Comparison of ENCODE assay signal across 10 cellular contexts in genomic region chr2:10286216-10287037, GRCh38. TPM values are rescaled to one million over a fixed set of nuclear protein-coding genes. Genes with fewer than 3 reads are reported as not detected.
DNase-seq lines count a peak whose midpoint lies in the region; ATAC-seq and TF ChIP-seq lines count a peak whose summit lies in the region.
"Had no signal": no experiment of that assay in that cellular context is flagged by ENCODE, and none has a peak within 500 bp of the region (broad histone marks: within the 10 kb centered on the region; RNA-seq: fewer than 3 reads in every experiment).

No MANE protein-coding gene starts in this region.

- H3K4me1 ChIP-seq in lung (ENCODE audit: control insufficient read depth in 2 of 2, insufficient read depth in 2 of 2, low read length in 2 of 2): peaks cover 0 to 16% of the 10 kb centered on the region in 2 donors
- peaks cover 22% of the 10 kb centered on the region for H3K4me1 ChIP-seq in upper lobe of right lung
- H3K4me1 ChIP-seq: parathyroid adenoma had no signal

- H3K36me3 Mint-ChIP-seq in activated T-helper 17 cell treated with anti-CD3 and anti-CD28 coated beads, Interleukin-2, amount 50 U/mL, for 72 hours (ENCODE audit: low read depth): no peaks in the 10 kb centered on the region
- no peaks in the 10 kb centered on the region for H3K36me3 Mint-ChIP-seq in activated naive CD8-positive, alpha-beta T cell treated with anti-CD3 and anti-CD28 coated beads, Interleukin-2, amount 50 U/mL, for 24 hours (ENCODE audit: low read depth)

- DNase-seq in NCI-H2081 (lab: John Stamatoyannopoulos, UW): peak; percentile 74 to 84
- no peak for DNase-seq in NCI-H2081 treated with DMSO at 0.1 percent for 48 hours (lab: John Stamatoyannopoulos, UW)
- peak; percentile 66 for DNase-seq in lung (ENCODE audit: low spot score)
- peak; percentile 89 for DNase-seq in upper lobe of right lung
- DNase-seq in activated naive CD8-positive, alpha-beta T cell treated with anti-CD3 and anti-CD28 coated beads, Interleukin-2, amount 50 U/mL, for 24 hours: no peak
- DNase-seq: MM.1S had no signal

- TF ChIP-seq CTCF in lung (IDR thresholded peaks at IDR 0.05; ENCODE audit: control extremely low read depth, extremely low read depth): no peak
- TF ChIP-seq CTCF in upper lobe of right lung (IDR thresholded peaks at IDR 0.05): no peak

- H3K4me3 Mint-ChIP-seq in activated T-helper 17 cell treated with anti-CD3 and anti-CD28 coated beads, Interleukin-2, amount 50 U/mL, for 72 hours: no peak overlapping the region
- no peak overlapping the region for H3K4me3 Mint-ChIP-seq in activated naive CD8-positive, alpha-beta T cell treated with anti-CD3 and anti-CD28 coated beads, Interleukin-2, amount 50 U/mL, for 24 hours

- H3K36me3 ChIP-seq in lung (ENCODE audit: control insufficient read depth in 2 of 2, insufficient read depth in 2 of 2, low read length in 2 of 2): no peaks in the 10 kb centered on the region
- no peaks in the 10 kb centered on the region for H3K36me3 ChIP-seq in upper lobe of right lung

- H3K27me3 ChIP-seq in lung (ENCODE audit: control insufficient read depth, insufficient read depth): no peaks in the 10 kb centered on the region
- H3K27me3 ChIP-seq in upper lobe of right lung: no peaks in the 10 kb centered on the region

- H3K4me3 ChIP-seq in lung (no peak overlapping the region), upper lobe of right lung (no peak overlapping the region)

- no peaks in the 10 kb centered on the region for H3K9me3 Mint-ChIP-seq in activated T-helper 17 cell treated with anti-CD3 and anti-CD28 coated beads, Interleukin-2, amount 50 U/mL, for 72 hours
- no peaks in the 10 kb centered on the region for H3K9me3 Mint-ChIP-seq in activated naive CD8-positive, alpha-beta T cell treated with anti-CD3 and anti-CD28 coated beads, Interleukin-2, amount 50 U/mL, for 24 hours

- intact Hi-C loops in upper lobe of right lung (cut with DNase I): no loop called here

- ATAC-seq in lung (ENCODE audit: insufficient read depth, low FRiP score) (no peak), upper lobe of right lung (peak; percentile 75), HG02970 (IDR thresholded peaks at IDR 0.05; ENCODE audit: low FRiP score, unreplicated experiment) (no peak)
- no peak for ATAC-seq in activated T-helper 17 cell treated with anti-CD3 and anti-CD28 coated beads, Interleukin-2, amount 50 U/mL, for 72 hours (replicated peaks)
- ATAC-seq in activated naive CD8-positive, alpha-beta T cell treated with anti-CD3 and anti-CD28 coated beads, Interleukin-2, amount 50 U/mL, for 24 hours: no peak

- WGBS in lung, 2 donors: 61 to 76% methylated on average over 27 of the region's 27 CpGs

- H3K9me3 ChIP-seq in lung (ENCODE audit: control insufficient read depth in 2 of 2, insufficient read depth in 1 of 2, low read length in 1 of 2): no peaks in the 10 kb centered on the region
- no peaks in the 10 kb centered on the region for H3K9me3 ChIP-seq in upper lobe of right lung

- H3K27me3 Mint-ChIP-seq in activated T-helper 17 cell treated with anti-CD3 and anti-CD28 coated beads, Interleukin-2, amount 50 U/mL, for 72 hours: no peaks in the 10 kb centered on the region
- H3K27me3 Mint-ChIP-seq in activated naive CD8-positive, alpha-beta T cell treated with anti-CD3 and anti-CD28 coated beads, Interleukin-2, amount 50 U/mL, for 24 hours: peaks cover 2% of the 10 kb centered on the region

- no peak overlapping the region for H3K27ac Mint-ChIP-seq in activated T-helper 17 cell treated with anti-CD3 and anti-CD28 coated beads, Interleukin-2, amount 50 U/mL, for 72 hours
- H3K27ac Mint-ChIP-seq in activated naive CD8-positive, alpha-beta T cell treated with anti-CD3 and anti-CD28 coated beads, Interleukin-2, amount 50 U/mL, for 24 hours: no peak overlapping the region

- H3K27ac ChIP-seq in angular gyrus (ENCODE audit: low read depth, low read length) (peak overlapping the region; percentile 85), lung (ENCODE audit: low read depth in 1 of 2, low read length in 1 of 2) (peak overlapping the region in 1 of 2 donors; percentile 53), upper lobe of right lung (peak overlapping the region; percentile 73)
- H3K27ac ChIP-seq: parathyroid adenoma had no signal

- peaks cover 5% of the 10 kb centered on the region for H3K4me1 Mint-ChIP-seq in activated T-helper 17 cell treated with anti-CD3 and anti-CD28 coated beads, Interleukin-2, amount 50 U/mL, for 72 hours
- H3K4me1 Mint-ChIP-seq in activated naive CD8-positive, alpha-beta T cell treated with anti-CD3 and anti-CD28 coated beads, Interleukin-2, amount 50 U/mL, for 24 hours: peaks cover 12% of the 10 kb centered on the region

RNA-seq across cellular contexts. Expression of gene HPCAL1, which starts 16.3 kb away (rescaled TPM):
- total RNA-seq in lung (100 to 1,000 TPM; 122 to 143 TPM), upper lobe of right lung (160 TPM)
- 100 to 1,000 TPM; 129 to 147 TPM for polyA plus RNA-seq in lung
- 100 to 1,000 TPM in 1 of 2 donors, 10 to 100 TPM in 1; 57.9 to 139 TPM for total RNA-seq in activated T-helper 17 cell treated with anti-CD3 and anti-CD28 coated beads, Interleukin-2, amount 50 U/mL, for 72 hours

Comparison
In these comparisons a context has a peak if more than half of its experiments do, and no peak if none do; other contexts are left out.
1. DNase-seq: peak in NCI-H2081 (2 of 2), lung (single experiment) and upper lobe of right lung (single experiment); none in NCI-H2081 treated with DMSO at 0.1 percent for 48 hours (single experiment) and activated naive CD8-positive, alpha-beta T cell treated with anti-CD3 and anti-CD28 coated beads, Interleukin-2, amount 50 U/mL, for 24 hours (single experiment).